Comparison of ENCODE assay signal across 1 cellular context in genomic region chr9:109903515-109904138, GRCh38.
A peak's percentile ranks its signal among the peaks of the same experiment; 100 is the strongest.
TF ChIP-seq lines count a peak whose summit lies in the region.

No MANE protein-coding gene starts in this region.

TF ChIP-seq in HEK293, 187 proteins besides CTCF, POLR2A, EP300 and RAD21 (continued from another document and continues in another):
- TF ChIP-seq ZNF76 (tag by site-specific recombination; IDR thresholded peaks at IDR 0.05; ENCODE audit: borderline replicate concordance, low read depth) (no peak), ZNF354C (tag by site-specific recombination; IDR thresholded peaks at IDR 0.05; ENCODE audit: borderline replicate concordance, low read depth) (no peak), ZNF580 (tag by site-specific recombination; IDR thresholded peaks at IDR 0.05) (no peak), ZNF629 (tag by site-specific recombination; IDR thresholded peaks at IDR 0.05) (no peak), ZNF335 (tag by site-specific recombination; conservative IDR thresholded peaks at IDR 0.05) (0 out of 2 replicates have a peak, but pooled peaks have one; percentile 18), ZNF10 (tag by site-specific recombination; IDR thresholded peaks at IDR 0.05) (no peak), ZNF704 (tag by site-specific recombination; IDR thresholded peaks at IDR 0.05) (no peak), ZNF148 (tag by site-specific recombination; IDR thresholded peaks at IDR 0.05; ENCODE audit: borderline replicate concordance) (no peak), ZNF610 (tag by site-specific recombination; IDR thresholded peaks at IDR 0.05; ENCODE audit: borderline replicate concordance) (peak; percentile 88; the same call in 1 of the 2 replicates), ZNF654 (tag by site-specific recombination; IDR thresholded peaks at IDR 0.05; ENCODE audit: low read depth) (peak; percentile 94), ZBTB17 (tag by site-specific recombination; IDR thresholded peaks at IDR 0.05) (no peak), ZNF549 (tag by site-specific recombination; IDR thresholded peaks at IDR 0.05) (no peak), SP7 (tag by site-specific recombination; IDR thresholded peaks at IDR 0.05) (no peak), TCF7L2 (IDR thresholded peaks at IDR 0.05; ENCODE audit: borderline replicate concordance, low read depth, low read length) (no peak), ZBTB11 (tag by site-specific recombination; conservative IDR thresholded peaks at IDR 0.05; ENCODE audit: low read depth) (no peak), ZNF121 (tag by site-specific recombination; IDR thresholded peaks at IDR 0.05) (no peak), ZBTB21 (tag by site-specific recombination; IDR thresholded peaks at IDR 0.05) (no peak), ZNF530 (tag by site-specific recombination; IDR thresholded peaks at IDR 0.05; ENCODE audit: low read depth) (no peak), ZNF16 (tag by site-specific recombination; IDR thresholded peaks at IDR 0.05; ENCODE audit: low read depth) (no peak), ZNF2 (tag by site-specific recombination; IDR thresholded peaks at IDR 0.05) (0 out of 2 replicates have a peak, but pooled peaks have one; percentile 47), ZNF501 (tag by site-specific recombination; IDR thresholded peaks at IDR 0.05) (no peak), ZNF266 (tag by site-specific recombination; IDR thresholded peaks at IDR 0.05; ENCODE audit: low read depth) (no peak), KLF8 (tag by site-specific recombination; IDR thresholded peaks at IDR 0.05) (no peak), ZNF132 (tag by site-specific recombination; IDR thresholded peaks at IDR 0.05; ENCODE audit: borderline replicate concordance) (no peak), ZNF433 (tag by site-specific recombination; IDR thresholded peaks at IDR 0.05; ENCODE audit: low read depth) (no peak), ZNF404 (tag by site-specific recombination; IDR thresholded peaks at IDR 0.05) (no peak), ZNF521 (tag by site-specific recombination; IDR thresholded peaks at IDR 0.05) (no peak), ZNF639 (tag by site-specific recombination; IDR thresholded peaks at IDR 0.05) (no peak), GLIS1 (tag by site-specific recombination; IDR thresholded peaks at IDR 0.05) (no peak), ZSCAN5A (tag by site-specific recombination; IDR thresholded peaks at IDR 0.05) (no peak), ZNF174 (tag by site-specific recombination; IDR thresholded peaks at IDR 0.05) (no peak), ZNF571 (tag by site-specific recombination; IDR thresholded peaks at IDR 0.05) (no peak), ZBTB7A (tag by site-specific recombination; IDR thresholded peaks at IDR 0.05; ENCODE audit: low read depth) (no peak), ZNF423 (tag by site-specific recombination; IDR thresholded peaks at IDR 0.05) (no peak), ZNF19 (tag by site-specific recombination; IDR thresholded peaks at IDR 0.05; ENCODE audit: low read depth) (no peak), ZNF785 (tag by site-specific recombination; IDR thresholded peaks at IDR 0.05) (no peak), HOXA7 (CRISPR knock-in tag; IDR thresholded peaks at IDR 0.05; ENCODE audit: borderline replicate concordance) (no peak), ZNF350 (tag by site-specific recombination; IDR thresholded peaks at IDR 0.05) (no peak), ZNF398 (tag by site-specific recombination; IDR thresholded peaks at IDR 0.05) (no peak), ZFP41 (tag by site-specific recombination; IDR thresholded peaks at IDR 0.05; ENCODE audit: borderline replicate concordance) (no peak), TSHZ1 (tag by site-specific recombination; IDR thresholded peaks at IDR 0.05; ENCODE audit: borderline replicate concordance) (no peak), ZNF37A (tag by site-specific recombination; IDR thresholded peaks at IDR 0.05) (no peak), ZNF362 (tag by site-specific recombination; IDR thresholded peaks at IDR 0.05) (peak; percentile 94)
